In the genomic region with DNA sequence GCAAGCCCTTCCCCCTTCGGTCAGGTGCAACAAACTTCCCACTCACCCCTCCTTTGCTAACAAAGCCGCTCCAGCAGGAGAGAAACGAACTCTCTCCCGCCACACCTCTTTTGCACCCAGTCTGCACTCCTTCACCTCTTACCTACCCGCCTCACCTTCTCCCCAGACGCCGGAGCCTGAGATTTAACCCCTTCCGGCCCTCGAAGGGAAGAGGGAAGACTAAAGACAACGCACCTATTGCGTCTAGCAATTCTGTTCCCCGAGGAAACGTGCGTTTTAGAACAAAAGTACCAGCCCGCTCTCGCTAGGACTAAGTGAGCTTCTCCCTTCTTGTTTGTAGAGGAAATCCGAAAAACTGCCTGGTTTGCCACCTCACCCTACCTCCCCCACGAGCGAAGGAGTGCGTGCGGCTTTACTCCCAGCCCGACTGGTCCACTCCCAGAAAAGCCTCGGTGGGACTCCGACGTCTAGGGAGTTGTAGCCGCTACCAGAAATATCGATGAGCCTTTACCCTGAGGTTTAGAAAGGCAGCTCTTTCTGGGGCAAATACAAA, we compare ENCODE assay signal across 1 cellular context.
TF ChIP-seq lines count a peak whose summit lies in the region.

No MANE protein-coding gene starts in this region.

TF ChIP-seq in K562, 482 proteins besides CTCF, POLR2A, EP300 and RAD21 (continued from another document and continues in another):
- TF ChIP-seq, protein P1, sequence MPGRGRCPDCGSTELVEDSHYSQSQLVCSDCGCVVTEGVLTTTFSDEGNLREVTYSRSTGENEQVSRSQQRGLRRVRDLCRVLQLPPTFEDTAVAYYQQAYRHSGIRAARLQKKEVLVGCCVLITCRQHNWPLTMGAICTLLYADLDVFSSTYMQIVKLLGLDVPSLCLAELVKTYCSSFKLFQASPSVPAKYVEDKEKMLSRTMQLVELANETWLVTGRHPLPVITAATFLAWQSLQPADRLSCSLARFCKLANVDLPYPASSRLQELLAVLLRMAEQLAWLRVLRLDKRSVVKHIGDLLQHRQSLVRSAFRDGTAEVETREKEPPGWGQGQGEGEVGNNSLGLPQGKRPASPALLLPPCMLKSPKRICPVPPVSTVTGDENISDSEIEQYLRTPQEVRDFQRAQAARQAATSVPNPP (IDR thresholded peaks at IDR 0.05; ENCODE audit: borderline replicate concordance, insufficient read depth, insufficient read length), result no peak
- 0 out of 2 replicates have a peak, but pooled peaks have one; percentile 10 for TF ChIP-seq ZNF316 (IDR thresholded peaks at IDR 0.05)
- TF ChIP-seq, protein P2, sequence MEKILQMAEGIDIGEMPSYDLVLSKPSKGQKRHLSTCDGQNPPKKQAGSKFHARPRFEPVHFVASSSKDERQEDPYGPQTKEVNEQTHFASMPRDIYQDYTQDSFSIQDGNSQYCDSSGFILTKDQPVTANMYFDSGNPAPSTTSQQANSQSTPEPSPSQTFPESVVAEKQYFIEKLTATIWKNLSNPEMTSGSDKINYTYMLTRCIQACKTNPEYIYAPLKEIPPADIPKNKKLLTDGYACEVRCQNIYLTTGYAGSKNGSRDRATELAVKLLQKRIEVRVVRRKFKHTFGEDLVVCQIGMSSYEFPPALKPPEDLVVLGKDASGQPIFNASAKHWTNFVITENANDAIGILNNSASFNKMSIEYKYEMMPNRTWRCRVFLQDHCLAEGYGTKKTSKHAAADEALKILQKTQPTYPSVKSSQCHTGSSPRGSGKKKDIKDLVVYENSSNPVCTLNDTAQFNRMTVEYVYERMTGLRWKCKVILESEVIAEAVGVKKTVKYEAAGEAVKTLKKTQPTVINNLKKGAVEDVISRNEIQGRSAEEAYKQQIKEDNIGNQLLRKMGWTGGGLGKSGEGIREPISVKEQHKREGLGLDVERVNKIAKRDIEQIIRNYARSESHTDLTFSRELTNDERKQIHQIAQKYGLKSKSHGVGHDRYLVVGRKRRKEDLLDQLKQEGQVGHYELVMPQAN (IDR thresholded peaks at IDR 0.05; ENCODE audit: borderline replicate concordance), result peak; percentile 86
- peak; percentile 71 for TF ChIP-seq MEF2D (tag; conservative IDR thresholded peaks at IDR 0.05; ENCODE audit: low read depth)
- TF ChIP-seq, protein P3, sequence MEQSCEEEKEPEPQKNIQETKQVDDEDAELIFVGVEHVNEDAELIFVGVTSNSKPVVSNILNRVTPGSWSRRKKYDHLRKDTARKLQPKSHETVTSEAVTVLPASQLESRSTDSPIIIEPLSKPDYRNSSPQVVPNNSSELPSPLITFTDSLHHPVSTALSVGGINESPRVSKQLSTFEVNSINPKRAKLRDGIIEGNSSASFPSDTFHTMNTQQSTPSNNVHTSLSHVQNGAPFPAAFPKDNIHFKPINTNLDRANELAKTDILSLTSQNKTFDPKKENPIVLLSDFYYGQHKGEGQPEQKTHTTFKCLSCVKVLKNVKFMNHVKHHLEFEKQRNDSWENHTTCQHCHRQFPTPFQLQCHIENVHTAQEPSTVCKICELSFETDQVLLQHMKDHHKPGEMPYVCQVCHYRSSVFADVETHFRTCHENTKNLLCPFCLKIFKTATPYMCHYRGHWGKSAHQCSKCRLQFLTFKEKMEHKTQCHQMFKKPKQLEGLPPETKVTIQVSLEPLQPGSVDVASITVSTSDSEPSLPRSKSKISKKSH (CRISPR knock-in tag; IDR thresholded peaks at IDR 0.05), result no peak
- TF ChIP-seq STAT5B (CRISPR knock-in tag; IDR thresholded peaks at IDR 0.05), result no peak
- no peak for TF ChIP-seq TCF7L2 (IDR thresholded peaks at IDR 0.05; ENCODE audit: low read depth, low read length)
- TF ChIP-seq, protein P4, sequence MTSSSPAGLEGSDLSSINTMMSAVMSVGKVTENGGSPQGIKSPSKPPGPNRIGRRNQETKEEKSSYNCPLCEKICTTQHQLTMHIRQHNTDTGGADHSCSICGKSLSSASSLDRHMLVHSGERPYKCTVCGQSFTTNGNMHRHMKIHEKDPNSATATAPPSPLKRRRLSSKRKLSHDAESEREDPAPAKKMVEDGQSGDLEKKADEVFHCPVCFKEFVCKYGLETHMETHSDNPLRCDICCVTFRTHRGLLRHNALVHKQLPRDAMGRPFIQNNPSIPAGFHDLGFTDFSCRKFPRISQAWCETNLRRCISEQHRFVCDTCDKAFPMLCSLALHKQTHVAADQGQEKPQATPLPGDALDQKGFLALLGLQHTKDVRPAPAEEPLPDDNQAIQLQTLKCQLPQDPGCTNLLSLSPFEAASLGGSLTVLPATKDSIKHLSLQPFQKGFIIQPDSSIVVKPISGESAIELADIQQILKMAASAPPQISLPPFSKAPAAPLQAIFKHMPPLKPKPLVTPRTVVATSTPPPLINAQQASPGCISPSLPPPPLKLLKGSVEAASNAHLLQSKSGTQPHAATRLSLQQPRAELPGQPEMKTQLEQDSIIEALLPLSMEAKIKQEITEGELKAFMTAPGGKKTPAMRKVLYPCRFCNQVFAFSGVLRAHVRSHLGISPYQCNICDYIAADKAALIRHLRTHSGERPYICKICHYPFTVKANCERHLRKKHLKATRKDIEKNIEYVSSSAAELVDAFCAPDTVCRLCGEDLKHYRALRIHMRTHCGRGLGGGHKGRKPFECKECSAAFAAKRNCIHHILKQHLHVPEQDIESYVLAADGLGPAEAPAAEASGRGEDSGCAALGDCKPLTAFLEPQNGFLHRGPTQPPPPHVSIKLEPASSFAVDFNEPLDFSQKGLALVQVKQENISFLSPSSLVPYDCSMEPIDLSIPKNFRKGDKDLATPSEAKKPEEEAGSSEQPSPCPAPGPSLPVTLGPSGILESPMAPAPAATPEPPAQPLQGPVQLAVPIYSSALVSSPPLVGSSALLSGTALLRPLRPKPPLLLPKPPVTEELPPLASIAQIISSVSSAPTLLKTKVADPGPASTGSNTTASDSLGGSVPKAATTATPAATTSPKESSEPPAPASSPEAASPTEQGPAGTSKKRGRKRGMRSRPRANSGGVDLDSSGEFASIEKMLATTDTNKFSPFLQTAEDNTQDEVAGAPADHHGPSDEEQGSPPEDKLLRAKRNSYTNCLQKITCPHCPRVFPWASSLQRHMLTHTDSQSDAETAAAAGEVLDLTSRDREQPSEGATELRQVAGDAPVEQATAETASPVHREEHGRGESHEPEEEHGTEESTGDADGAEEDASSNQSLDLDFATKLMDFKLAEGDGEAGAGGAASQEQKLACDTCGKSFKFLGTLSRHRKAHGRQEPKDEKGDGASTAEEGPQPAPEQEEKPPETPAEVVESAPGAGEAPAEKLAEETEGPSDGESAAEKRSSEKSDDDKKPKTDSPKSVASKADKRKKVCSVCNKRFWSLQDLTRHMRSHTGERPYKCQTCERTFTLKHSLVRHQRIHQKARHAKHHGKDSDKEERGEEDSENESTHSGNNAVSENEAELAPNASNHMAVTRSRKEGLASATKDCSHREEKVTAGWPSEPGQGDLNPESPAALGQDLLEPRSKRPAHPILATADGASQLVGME (CRISPR knock-in tag; IDR thresholded peaks at IDR 0.05), result peak; percentile 19; the same call in 1 of the 2 replicates
- TF ChIP-seq NFIC (IDR thresholded peaks at IDR 0.05), result peak; percentile 79
- peak; percentile 88 for TF ChIP-seq FOXM1 (IDR thresholded peaks at IDR 0.05; ENCODE audit: low read depth)
- no peak for TF ChIP-seq FOXM1 (CRISPR knock-in tag; IDR thresholded peaks at IDR 0.05; ENCODE audit: low read depth)
- TF ChIP-seq L3MBTL2 (IDR thresholded peaks at IDR 0.05), result peak; percentile 93
- no peak for TF ChIP-seq DACH1 (IDR thresholded peaks at IDR 0.05; ENCODE audit: partially characterized antibody)
- TF ChIP-seq, protein P5, sequence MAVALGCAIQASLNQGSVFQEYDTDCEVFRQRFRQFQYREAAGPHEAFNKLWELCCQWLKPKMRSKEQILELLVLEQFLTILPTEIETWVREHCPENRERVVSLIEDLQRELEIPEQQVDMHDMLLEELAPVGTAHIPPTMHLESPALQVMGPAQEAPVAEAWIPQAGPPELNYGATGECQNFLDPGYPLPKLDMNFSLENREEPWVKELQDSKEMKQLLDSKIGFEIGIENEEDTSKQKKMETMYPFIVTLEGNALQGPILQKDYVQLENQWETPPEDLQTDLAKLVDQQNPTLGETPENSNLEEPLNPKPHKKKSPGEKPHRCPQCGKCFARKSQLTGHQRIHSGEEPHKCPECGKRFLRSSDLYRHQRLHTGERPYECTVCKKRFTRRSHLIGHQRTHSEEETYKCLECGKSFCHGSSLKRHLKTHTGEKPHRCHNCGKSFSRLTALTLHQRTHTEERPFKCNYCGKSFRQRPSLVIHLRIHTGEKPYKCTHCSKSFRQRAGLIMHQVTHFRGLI (CRISPR knock-in tag; IDR thresholded peaks at IDR 0.05), result no peak
- TF ChIP-seq ZSCAN32 (CRISPR knock-in tag; IDR thresholded peaks at IDR 0.05), result no peak
- 0 out of 2 replicates have a peak, but pooled peaks have one; percentile 46 for TF ChIP-seq CBX5 (IDR thresholded peaks at IDR 0.05; ENCODE audit: borderline replicate concordance, low read depth)
- peak; percentile 73; the same call in 1 of the 2 replicates for TF ChIP-seq LARP7 (IDR thresholded peaks at IDR 0.05)
- 0 out of 2 replicates have a peak, but pooled peaks have one; percentile 3 for TF ChIP-seq KLF6 (CRISPR knock-in tag; IDR thresholded peaks at IDR 0.05; ENCODE audit: borderline replicate concordance)
- peak; percentile 78 for TF ChIP-seq ELF2 (CRISPR knock-in tag; IDR thresholded peaks at IDR 0.05)
- TF ChIP-seq NBN (IDR thresholded peaks at IDR 0.05; ENCODE audit: low read depth), result peak; percentile 96
- peak; percentile 52 for TF ChIP-seq ASH1L (IDR thresholded peaks at IDR 0.05; ENCODE audit: borderline replicate concordance, low read depth, partially characterized antibody)
- TF ChIP-seq ZNF324 (CRISPR knock-in tag; IDR thresholded peaks at IDR 0.05), result 0 out of 2 replicates have a peak, but pooled peaks have one; percentile 31
- no peak for TF ChIP-seq U2AF2 (optimal IDR thresholded peaks at IDR 0.05; ENCODE audit: low read depth, low read length)
- TF ChIP-seq PML (IDR thresholded peaks at IDR 0.05; ENCODE audit: low read length), result peak; percentile 58
- peak; percentile 74 for TF ChIP-seq HDAC3 (IDR thresholded peaks at IDR 0.05; ENCODE audit: borderline replicate concordance, partially characterized antibody)
- TF ChIP-seq KLF1 (tag; IDR thresholded peaks at IDR 0.05), result 0 out of 2 replicates have a peak, but pooled peaks have one; percentile 37
- peak; percentile 70; the same call in 1 of the 2 replicates for TF ChIP-seq OTX1 (CRISPR knock-in tag; IDR thresholded peaks at IDR 0.05)
- peak; percentile 46 for TF ChIP-seq MBD2 (IDR thresholded peaks at IDR 0.05; ENCODE audit: borderline replicate concordance, low read depth)
- TF ChIP-seq BMI1 (IDR thresholded peaks at IDR 0.05; ENCODE audit: low read length), result 0 out of 2 replicates have a peak, but pooled peaks have one; percentile 32
- peak; percentile 61 to 76 for TF ChIP-seq SIX5 (IDR thresholded peaks at IDR 0.05; ENCODE audit: borderline replicate concordance in 1 of 2, insufficient read depth in 1 of 2, low read depth in 1 of 2, low read length in 2 of 2)
- TF ChIP-seq, protein P6, sequence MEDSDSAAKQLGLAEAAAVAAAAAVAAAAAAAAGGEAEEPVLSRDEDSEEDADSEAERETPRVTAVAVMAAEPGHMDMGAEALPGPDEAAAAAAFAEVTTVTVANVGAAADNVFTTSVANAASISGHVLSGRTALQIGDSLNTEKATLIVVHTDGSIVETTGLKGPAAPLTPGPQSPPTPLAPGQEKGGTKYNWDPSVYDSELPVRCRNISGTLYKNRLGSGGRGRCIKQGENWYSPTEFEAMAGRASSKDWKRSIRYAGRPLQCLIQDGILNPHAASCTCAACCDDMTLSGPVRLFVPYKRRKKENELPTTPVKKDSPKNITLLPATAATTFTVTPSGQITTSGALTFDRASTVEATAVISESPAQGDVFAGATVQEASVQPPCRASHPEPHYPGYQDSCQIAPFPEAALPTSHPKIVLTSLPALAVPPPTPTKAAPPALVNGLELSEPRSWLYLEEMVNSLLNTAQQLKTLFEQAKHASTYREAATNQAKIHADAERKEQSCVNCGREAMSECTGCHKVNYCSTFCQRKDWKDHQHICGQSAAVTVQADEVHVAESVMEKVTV (CRISPR knock-in tag; IDR thresholded peaks at IDR 0.05), result no peak
- TF ChIP-seq ETV1 (tag; conservative IDR thresholded peaks at IDR 0.05; ENCODE audit: low read depth), result peak; percentile 86
- TF ChIP-seq, protein P7, sequence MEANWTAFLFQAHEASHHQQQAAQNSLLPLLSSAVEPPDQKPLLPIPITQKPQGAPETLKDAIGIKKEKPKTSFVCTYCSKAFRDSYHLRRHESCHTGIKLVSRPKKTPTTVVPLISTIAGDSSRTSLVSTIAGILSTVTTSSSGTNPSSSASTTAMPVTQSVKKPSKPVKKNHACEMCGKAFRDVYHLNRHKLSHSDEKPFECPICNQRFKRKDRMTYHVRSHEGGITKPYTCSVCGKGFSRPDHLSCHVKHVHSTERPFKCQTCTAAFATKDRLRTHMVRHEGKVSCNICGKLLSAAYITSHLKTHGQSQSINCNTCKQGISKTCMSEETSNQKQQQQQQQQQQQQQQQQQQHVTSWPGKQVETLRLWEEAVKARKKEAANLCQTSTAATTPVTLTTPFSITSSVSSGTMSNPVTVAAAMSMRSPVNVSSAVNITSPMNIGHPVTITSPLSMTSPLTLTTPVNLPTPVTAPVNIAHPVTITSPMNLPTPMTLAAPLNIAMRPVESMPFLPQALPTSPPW (CRISPR knock-in tag; IDR thresholded peaks at IDR 0.05), result 0 out of 2 replicates have a peak, but pooled peaks have one; percentile 14
- TF ChIP-seq ESRRA (IDR thresholded peaks at IDR 0.05; ENCODE audit: borderline replicate concordance, low read depth), result peak; percentile 35; the same call in 1 of the 2 replicates
- no peak; the same call in 1 of the 2 replicates for TF ChIP-seq GTF2F1 (IDR thresholded peaks at IDR 0.05; ENCODE audit: low read depth, low read length)
- TF ChIP-seq MYC (IDR thresholded peaks at IDR 0.05; ENCODE audit: low read depth, low read length), result peak; percentile 53; the same call in 1 of the 2 replicates
- TF ChIP-seq MYC (CRISPR knock-in tag; IDR thresholded peaks at IDR 0.05; ENCODE audit: borderline replicate concordance, low read depth), result no peak
- TF ChIP-seq, protein P8, sequence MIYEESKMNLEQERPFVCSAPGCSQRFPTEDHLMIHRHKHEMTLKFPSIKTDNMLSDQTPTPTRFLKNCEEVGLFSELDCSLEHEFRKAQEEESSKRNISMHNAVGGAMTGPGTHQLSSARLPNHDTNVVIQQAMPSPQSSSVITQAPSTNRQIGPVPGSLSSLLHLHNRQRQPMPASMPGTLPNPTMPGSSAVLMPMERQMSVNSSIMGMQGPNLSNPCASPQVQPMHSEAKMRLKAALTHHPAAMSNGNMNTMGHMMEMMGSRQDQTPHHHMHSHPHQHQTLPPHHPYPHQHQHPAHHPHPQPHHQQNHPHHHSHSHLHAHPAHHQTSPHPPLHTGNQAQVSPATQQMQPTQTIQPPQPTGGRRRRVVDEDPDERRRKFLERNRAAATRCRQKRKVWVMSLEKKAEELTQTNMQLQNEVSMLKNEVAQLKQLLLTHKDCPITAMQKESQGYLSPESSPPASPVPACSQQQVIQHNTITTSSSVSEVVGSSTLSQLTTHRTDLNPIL (CRISPR knock-in tag; IDR thresholded peaks at IDR 0.05), result 0 out of 2 replicates have a peak, but pooled peaks have one; percentile 43
- TF ChIP-seq ZNF274 (IDR thresholded peaks at IDR 0.05; ENCODE audit: borderline replicate concordance, low read depth, low read length), result no peak
- no peak for TF ChIP-seq ARHGAP35 (IDR thresholded peaks at IDR 0.05; ENCODE audit: partially characterized antibody)
- TF ChIP-seq ZEB2 (IDR thresholded peaks at IDR 0.05), result peak; percentile 99
- TF ChIP-seq NEUROD1 (IDR thresholded peaks at IDR 0.05; ENCODE audit: borderline replicate concordance, low read depth, low read length, partially characterized antibody), result peak; percentile 65
